10 cellular contexts compared by ENCODE assay signal in genomic region chr6:15364401-15365037, GRCh38.
DNase-seq lines count a peak whose midpoint lies in the region; ATAC-seq and TF ChIP-seq lines count a peak whose summit lies in the region.
"Had no signal": no experiment of that assay in that cellular context is flagged by ENCODE, and none has a peak within 500 bp of the region (broad histone marks: within the 10 kb centered on the region; RNA-seq: fewer than 3 reads in every experiment).

No MANE protein-coding gene starts in this region.

- POLR2A ChIA-PET in A673 (lab: Charles Lee; ENCODE audit: low non-redundant PET) (no interaction called here), OCI-LY7 (lab: Charles Lee) (no interaction called here)

- no TSS peak for BruUV-seq in A673 (replicated peaks; lab: Mats Ljungman, UMichigan)
- BruUV-seq in OCI-LY7 (replicated peaks; lab: Mats Ljungman, UMichigan) = no TSS peak

- H3K36me3 ChIP-seq in A673 (ENCODE audit: insufficient read depth, low read length, poor library complexity, severe bottlenecking) (no peaks in the 10 kb centered on the region), OCI-LY7 (ENCODE audit: insufficient read depth, low read length) (no peaks in the 10 kb centered on the region), mesodermal cell (ENCODE audit: control insufficient read depth, insufficient read depth, low read length) (no peaks in the 10 kb centered on the region), aorta (ENCODE audit: control insufficient read depth in 1 of 2, insufficient read depth in 2 of 2, low read length in 1 of 2) (no peaks in the 10 kb centered on the region)

- WGBS in mesodermal cell (ENCODE audit: insufficient coverage in 2 of 2), 2 experiments = 90 to 91% methylated on average over 4 to 5 of the region's 6 CpGs
- WGBS in aorta, 2 donors = 88 to 89% methylated on average over 6 of the region's 6 CpGs

- CTCF ChIA-PET in A673 (lab: Charles Lee) (no interaction called here), OCI-LY7 (lab: Charles Lee; ENCODE audit: unreplicated experiment) (no interaction called here)

- H3K4me3 ChIP-seq in A673 (ENCODE audit: low read depth, low read length, poor library complexity, severe bottlenecking) = no peak overlapping the region
- H3K4me3 ChIP-seq in OCI-LY7 (ENCODE audit: low read depth, low read length, poor library complexity, severe bottlenecking) = no peak overlapping the region
- no peak overlapping the region for H3K4me3 ChIP-seq in mesodermal cell (ENCODE audit: extremely low read depth, insufficient read depth, low read length, poor library complexity, severe bottlenecking)
- H3K4me3 ChIP-seq in aorta (ENCODE audit: low read length in 2 of 2) = no peak overlapping the region

- H3K9me3 ChIP-seq in A673 (ENCODE audit: low read depth, low read length, poor library complexity, severe bottlenecking) (no peaks in the 10 kb centered on the region), OCI-LY7 (ENCODE audit: low read length) (no peaks in the 10 kb centered on the region), mesodermal cell (ENCODE audit: control insufficient read depth, low read length) (no peaks in the 10 kb centered on the region), aorta (ENCODE audit: control insufficient read depth, low read length) (no peaks in the 10 kb centered on the region)

- no peak overlapping the region for H2AFZ ChIP-seq in OCI-LY7 (ENCODE audit: low read length)

- DNase-seq in A673 (ENCODE audit: low spot score) (peak; percentile 75), OCI-LY7 (ENCODE audit: low spot score) (no peak), NCI-H526 (lab: John Stamatoyannopoulos, UW) (no peak), COLO829 (ENCODE audit: low spot score) (no peak), aorta (no peak), germinal center (ENCODE audit: low spot score) (no peak)
- DNase-seq: amniotic stem cell had no signal

- peaks cover 14% of the 10 kb centered on the region; the same call in 1 of the 2 replicates for H4K20me1 ChIP-seq in OCI-LY7 (ENCODE audit: insufficient read depth, low read length)

- H3K4me1 ChIP-seq in A673 (ENCODE audit: insufficient read depth, low read length, poor library complexity, severe bottlenecking) = peaks cover 68% of the 10 kb centered on the region
- H3K4me1 ChIP-seq in OCI-LY7 (ENCODE audit: insufficient read depth, low read length, poor library complexity, severe bottlenecking) = peaks cover 18% of the 10 kb centered on the region
- peaks cover 14% of the 10 kb centered on the region for H3K4me1 ChIP-seq in mesodermal cell (ENCODE audit: control insufficient read depth, insufficient read depth, low read length, poor library complexity, severe bottlenecking)
- no peaks in the 10 kb centered on the region for H3K4me1 ChIP-seq in aorta (ENCODE audit: control insufficient read depth in 1 of 2, insufficient read depth in 2 of 2, low read length in 2 of 2)

- ATAC-seq in GM18861 (IDR thresholded peaks at IDR 0.05; ENCODE audit: unreplicated experiment) (peak; percentile 2), aorta (ENCODE audit: low FRiP score) (no peak)

- H3K4me2 ChIP-seq in OCI-LY7 (ENCODE audit: low read length) = peak overlapping the region; percentile 45; the same call in 1 of the 2 replicates

- H3K27ac ChIP-seq in A673 (ENCODE audit: low read depth, low read length, poor library complexity, severe bottlenecking) (no peak overlapping the region), OCI-LY7 (ENCODE audit: low read depth, low read length, poor library complexity, severe bottlenecking) (no peak overlapping the region), mesodermal cell (ENCODE audit: low read depth, low read length, severe bottlenecking) (peak overlapping the region; percentile 37), aorta (ENCODE audit: low read depth in 1 of 2, low read length in 2 of 2) (no peak overlapping the region)

- no peaks in the 10 kb centered on the region for H3K27me3 ChIP-seq in A673 (replicated peaks; ENCODE audit: insufficient read depth, low read depth, low read length, poor library complexity)
- no peaks in the 10 kb centered on the region for H3K27me3 ChIP-seq in aorta (ENCODE audit: control insufficient read depth in 1 of 2, insufficient read depth in 2 of 2, low read length in 1 of 2)
- H3K27me3 ChIP-seq: dorsolateral prefrontal cortex had no signal

- 0 out of 2 replicates have a peak, but pooled peaks cover 6% of the 10 kb centered on the region for H3K79me2 ChIP-seq in OCI-LY7 (ENCODE audit: insufficient read depth, low read depth, low read length)

- intact Hi-C loops in A673 (cut with micrococcal nuclease; ENCODE audit: unreplicated experiment) = loop anchor here (2.0 kb wide), 2 partner anchors 74 to 96 kb away; no protein-coding TSS in a partner anchor
- intact Hi-C loops in OCI-LY7 (cut with micrococcal nuclease; ENCODE audit: unreplicated experiment) = no loop called here
- intact Hi-C loops in aorta (cut with DNase I) = no loop called here

- H3K9me2 ChIP-seq in OCI-LY7 (ENCODE audit: insufficient read depth, low read length) = no peaks in the 10 kb centered on the region

- TF ChIP-seq CTCF in A673 (conservative IDR thresholded peaks at IDR 0.05; ENCODE audit: low read depth, low read length) = 0 out of 2 replicates have a peak, but pooled peaks have one; percentile 27
- TF ChIP-seq CTCF in OCI-LY7 (conservative IDR thresholded peaks at IDR 0.05; ENCODE audit: low read length) = no peak
